15 cellular contexts compared by ENCODE assay signal in genomic region chr1:44103270-44104131, GRCh38. TPM values are rescaled to one million over a fixed set of nuclear protein-coding genes. Genes with fewer than 3 reads are reported as not detected.
DNase-seq lines count a peak whose midpoint lies in the region; ATAC-seq, FAIRE-seq and TF ChIP-seq lines count a peak whose summit lies in the region.
"Had no signal": no experiment of that assay in that cellular context is flagged by ENCODE, and none has a peak within 500 bp of the region (broad histone marks: within the 10 kb centered on the region; RNA-seq: fewer than 3 reads in every experiment).

No MANE protein-coding gene starts in this region.

- peaks cover 4% of the 10 kb centered on the region for H3K23me2 ChIP-seq in H9 (ENCODE audit: insufficient read length, low read depth, low read length, poor library complexity, severe bottlenecking)

- POLR2A ChIA-PET in BJ (lab: Charles Lee): interaction anchor here (0.6 kb wide), 1 partner anchor 31 kb away, joined by 4 read pairs; no protein-coding TSS in a partner anchor
- POLR2A ChIA-PET in HepG2 (lab: Yijun Ruan, JAX): no interaction called here

- H3K14ac ChIP-seq in H9 (ENCODE audit: insufficient read depth, low read length): no peak overlapping the region

- H2BK120ac ChIP-seq in H9 (ENCODE audit: low read depth, low read length, poor library complexity, severe bottlenecking): no peak overlapping the region

- 0 out of 2 replicates have a peak, but pooled peaks cover 2% of the 10 kb centered on the region for H3K27me3 ChIP-seq in BJ (ENCODE audit: control insufficient read depth, insufficient read depth, low read length)
- no peaks in the 10 kb centered on the region for H3K27me3 ChIP-seq in H9 (ENCODE audit: insufficient read depth, low read length)
- peaks cover 1 to 26% of the 10 kb centered on the region in 2 experiments; a peak in 3 of 5 replicates for H3K27me3 ChIP-seq in HepG2 (ENCODE audit: control insufficient read depth in 1 of 2, insufficient read depth in 2 of 2, low read length in 2 of 2)
- H3K27me3 ChIP-seq in psoas muscle (ENCODE audit: insufficient read depth in 3 of 3, low read length in 2 of 3): peaks cover 0 to 16% (median 3%) of the 10 kb centered on the region in 3 donors
- H3K27me3 ChIP-seq: pancreas had no signal

- no peak overlapping the region for H2BK12ac ChIP-seq in H9 (ENCODE audit: insufficient read length, low read depth, low read length)

- H3K36me3 ChIP-seq in BJ (ENCODE audit: control insufficient read depth, insufficient read depth, low read length): no peaks in the 10 kb centered on the region
- H3K36me3 ChIP-seq in HepG2 (replicated peaks in 1 of 2; ENCODE audit: control insufficient read depth in 1 of 2, insufficient read depth in 2 of 2, low read length in 2 of 2): no peaks in the 10 kb centered on the region
- H3K36me3 ChIP-seq in psoas muscle (ENCODE audit: insufficient read depth in 1 of 2, low read depth in 1 of 2): no peaks in the 10 kb centered on the region
- H3K36me3 ChIP-seq: cardiac muscle cell, pancreas, stomach had no signal

- H3K4me2 ChIP-seq in H9 (ENCODE audit: insufficient read depth, insufficient read length, low read length) (no peak overlapping the region), HepG2 (ENCODE audit: low read depth, low read length) (no peak overlapping the region)

- H3K27ac ChIP-seq in H9 (ENCODE audit: insufficient read length, low read depth, low read length) (no peak overlapping the region), HepG2 (ENCODE audit: extremely low read length, insufficient read depth, low read length) (no peak overlapping the region), psoas muscle (no peak overlapping the region)
- H3K27ac ChIP-seq: cardiac muscle cell, pancreas, stomach, VCaP had no signal

- CTCF ChIA-PET in BJ (lab: Yijun Ruan, JAX): interaction anchor here (1.1 to 3.1 kb wide), 5 partner anchors 10 to 492 kb away, joined by 3 to 13 read pairs (median 8); no protein-coding TSS in a partner anchor
- CTCF ChIA-PET in HepG2 (lab: Yijun Ruan, JAX; ENCODE audit: low intra/inter-chr PET ratio, low total read pairs): no interaction called here
- CTCF ChIA-PET in activated naive CD4-positive, alpha-beta T cell treated with anti-CD3 and anti-CD28 coated beads, Interleukin-2, amount 10 ng/mL, durations not matched to agents 7 days and 5 days (lab: Charles Lee): interaction anchor here (0.6 to 1.2 kb wide), 3 partner anchors 14 to 469 kb away, joined by 3 read pairs; no protein-coding TSS in a partner anchor

- H2AK5ac ChIP-seq in H9 (ENCODE audit: insufficient read length, low read length): no peak overlapping the region

- no peak overlapping the region for H3K27ac Mint-ChIP-seq in H9
- H3K27ac Mint-ChIP-seq in activated naive CD4-positive, alpha-beta T cell treated with anti-CD3 and anti-CD28 coated beads, Interleukin-2, amount 10 ng/mL, durations not matched to agents 7 days and 5 days: no peak overlapping the region
- H3K27ac Mint-ChIP-seq: CD4-positive, CD25-positive, alpha-beta regulatory T cell had no signal

- no peak overlapping the region for H2BK20ac ChIP-seq in H9 (ENCODE audit: low read depth, low read length, poor library complexity, severe bottlenecking)

- no peaks in the 10 kb centered on the region for H4K20me1 ChIP-seq in H9 (ENCODE audit: control insufficient read depth, insufficient read depth, insufficient read length)
- H4K20me1 ChIP-seq in HepG2 (ENCODE audit: insufficient read depth, low read length): no peaks in the 10 kb centered on the region

- TF ChIP-seq CTCF in BJ (IDR thresholded peaks at IDR 0.05; ENCODE audit: insufficient read depth, low read depth, low read length) (peak; percentile 42), H9 (conservative IDR thresholded peaks at IDR 0.05) (peak; percentile 72), astrocyte of the spinal cord (IDR thresholded peaks at IDR 0.05; ENCODE audit: low read depth, low read length) (peak; percentile 42), HepG2 (CRISPR knock-in tag; IDR thresholded peaks at IDR 0.05) (peak; percentile 53), psoas muscle (IDR thresholded peaks at IDR 0.05) (no peak), D721Med (IDR thresholded peaks at IDR 0.05; ENCODE audit: insufficient read depth, missing control alignments) (no peak)

- H4K8ac ChIP-seq in H9 (replicated peaks; ENCODE audit: insufficient read length, low read depth, low read length): no peak overlapping the region

- TF ChIP-seq POLR2A in HepG2 (IDR thresholded peaks at IDR 0.05; ENCODE audit: insufficient read depth in 1 of 2, low read depth in 2 of 2, low read length in 2 of 2): no peak

- ATAC-seq in HepG2: no peak
- ATAC-seq in psoas muscle: no peak
- ATAC-seq: left colon, pancreas had no signal

- H3K4me1 ChIP-seq in H9 (ENCODE audit: insufficient read depth, low read length): no peaks in the 10 kb centered on the region
- H3K4me1 ChIP-seq in HepG2 (ENCODE audit: insufficient read depth, low read length): no peaks in the 10 kb centered on the region
- H3K4me1 ChIP-seq in psoas muscle: no peaks in the 10 kb centered on the region
- H3K4me1 ChIP-seq: pancreas, stomach had no signal

- intact Hi-C loops in HepG2 (cut with micrococcal nuclease; ENCODE audit: unreplicated experiment) (no loop called here), psoas muscle (cut with DNase I) (no loop called here)

- H3K9me3 ChIP-seq in H9 (ENCODE audit: control insufficient read depth, low read depth, low read length) (no peaks in the 10 kb centered on the region), HepG2 (ENCODE audit: low read length) (no peaks in the 10 kb centered on the region), psoas muscle (no peaks in the 10 kb centered on the region)
- H3K9me3 ChIP-seq: pancreas, stomach had no signal

- no peak overlapping the region for H2AFZ ChIP-seq in H9 (ENCODE audit: low read length)
- H2AFZ ChIP-seq in HepG2 (ENCODE audit: low read length): no peak overlapping the region

- no peak for DNase-seq in BJ (ENCODE audit: low read depth)
- DNase-seq in H9: peak; percentile 87
- no peak for DNase-seq in astrocyte of the spinal cord (ENCODE audit: low read depth, low spot score)
- DNase-seq in HepG2 (ENCODE audit: low spot score): peak; percentile 12
- DNase-seq in psoas muscle: no peak
- no peak for DNase-seq in activated naive CD4-positive, alpha-beta T cell treated with anti-CD3 and anti-CD28 coated beads, Interleukin-2, amount 10 ng/mL, durations not matched to agents 7 days and 5 days
- DNase-seq in T-helper 2 cell: no peak
- no peak for DNase-seq in D721Med (ENCODE audit: insufficient read length, low spot score)
- DNase-seq: CD4-positive, CD25-positive, alpha-beta regulatory T cell; NCI-H2171; stomach had no signal

- TF ChIP-seq EP300 in HepG2 (IDR thresholded peaks at IDR 0.05; ENCODE audit: low read depth in 2 of 2, low read length in 2 of 2) (no peak), HepG2 (CRISPR knock-in tag; IDR thresholded peaks at IDR 0.05; ENCODE audit: borderline replicate concordance) (no peak)

- H3K9ac ChIP-seq in H9 (ENCODE audit: extremely low read depth, insufficient read length, low read length) (no peak overlapping the region), HepG2 (ENCODE audit: insufficient read depth, low read depth, low read length) (no peak overlapping the region)

- no peak for FAIRE-seq in HepG2 (lab: Jason Lieb, UNC)
- no peak for FAIRE-seq in D721Med (lab: Jason Lieb, UNC)
- FAIRE-seq: pancreas had no signal

- H3K9me3 Mint-ChIP-seq in H9: no peaks in the 10 kb centered on the region
- H3K9me3 Mint-ChIP-seq in activated naive CD4-positive, alpha-beta T cell treated with anti-CD3 and anti-CD28 coated beads, Interleukin-2, amount 10 ng/mL, durations not matched to agents 7 days and 5 days: no peaks in the 10 kb centered on the region

- no peak overlapping the region for H3K4ac ChIP-seq in H9 (ENCODE audit: low read depth, low read length)

- H3K18ac ChIP-seq in H9 (ENCODE audit: insufficient read length, low read depth, low read length): no peak overlapping the region

- H3K4me3 ChIP-seq in BJ (ENCODE audit: low read depth, low read length) (no peak overlapping the region), astrocyte of the spinal cord (ENCODE audit: low read depth, low read length) (no peak overlapping the region), HepG2 (replicated peaks in 1 of 3; ENCODE audit: insufficient read depth in 1 of 3, low read depth in 2 of 3, low read length in 3 of 3) (no peak overlapping the region), psoas muscle (no peak overlapping the region)
- H3K4me3 ChIP-seq: cardiac muscle cell, pancreas, stomach had no signal

- H3K79me2 ChIP-seq in H9 (ENCODE audit: insufficient read depth, low read length): no peaks in the 10 kb centered on the region
- H3K79me2 ChIP-seq in HepG2 (ENCODE audit: insufficient read depth, low read length): no peaks in the 10 kb centered on the region

- H4K5ac ChIP-seq in H9 (ENCODE audit: insufficient read length, low read depth, low read length): no peak overlapping the region

- TF ChIP-seq RAD21 in HepG2 (CRISPR knock-in tag; IDR thresholded peaks at IDR 0.05): no peak

- in situ Hi-C loops in astrocyte of the spinal cord (cut with HindIII; ENCODE audit: low sequenced_read_pairs): no loop called here
- in situ Hi-C loops in HepG2 (cut with HindIII; ENCODE audit: extremely low pct_ligation_motif_present, low pct_unique_long_range_greater_than_20kb): no loop called here

- no peaks in the 10 kb centered on the region for H3K36me3 Mint-ChIP-seq in H9 (ENCODE audit: insufficient read depth in 1 of 3, low read depth in 3 of 3)
- no peaks in the 10 kb centered on the region for H3K36me3 Mint-ChIP-seq in activated naive CD4-positive, alpha-beta T cell treated with anti-CD3 and anti-CD28 coated beads, Interleukin-2, amount 10 ng/mL, durations not matched to agents 7 days and 5 days
- H3K36me3 Mint-ChIP-seq: CD4-positive, CD25-positive, alpha-beta regulatory T cell had no signal

- H3K4me1 Mint-ChIP-seq in H9: peaks cover 15 to 17% of the 10 kb centered on the region in 2 experiments
- no peaks in the 10 kb centered on the region for H3K4me1 Mint-ChIP-seq in activated naive CD4-positive, alpha-beta T cell treated with anti-CD3 and anti-CD28 coated beads, Interleukin-2, amount 10 ng/mL, durations not matched to agents 7 days and 5 days
- H3K4me1 Mint-ChIP-seq: CD4-positive, CD25-positive, alpha-beta regulatory T cell had no signal

- H3K27me3 Mint-ChIP-seq in H9 (ENCODE audit: low read depth): peaks cover 12% of the 10 kb centered on the region
- H3K27me3 Mint-ChIP-seq in activated naive CD4-positive, alpha-beta T cell treated with anti-CD3 and anti-CD28 coated beads, Interleukin-2, amount 10 ng/mL, durations not matched to agents 7 days and 5 days: peaks cover 35% of the 10 kb centered on the region

- no TSS peak for BruUV-seq in HepG2 (replicated peaks; lab: Mats Ljungman, UMichigan)

- H4K91ac ChIP-seq in H9 (ENCODE audit: insufficient read length, low read depth, low read length): no peak overlapping the region

- no peak overlapping the region for H2BK5ac ChIP-seq in H9 (ENCODE audit: insufficient read length, low read length)

- H3T11ph ChIP-seq in H9 (ENCODE audit: low read length): no peak overlapping the region

- no peak overlapping the region for H3K23ac ChIP-seq in H9 (ENCODE audit: insufficient read length, low read depth, low read length)

- no peak overlapping the region for H3K56ac ChIP-seq in H9 (ENCODE audit: insufficient read length, low read depth, low read length)

- H3K79me1 ChIP-seq in H9 (ENCODE audit: insufficient read depth, low read depth, low read length, poor library complexity, severe bottlenecking): no peaks in the 10 kb centered on the region

- no CpG with 5 or more reads among the region's 46 CpGs for WGBS in H9 (ENCODE audit: extremely low coverage, insufficient read length, low lambda C conversion rate)
- WGBS in HepG2 (ENCODE audit: low lambda C conversion rate): 57% methylated on average over 23 of the region's 46 CpGs
- 48 to 62% (median 61%) methylated on average over 42 to 46 of the region's 46 CpGs for WGBS in psoas muscle, 3 donors

- H2BK15ac ChIP-seq in H9 (ENCODE audit: low read depth, low read length): no peak overlapping the region

- no peak overlapping the region for H3K4me3 Mint-ChIP-seq in H9
- H3K4me3 Mint-ChIP-seq in activated naive CD4-positive, alpha-beta T cell treated with anti-CD3 and anti-CD28 coated beads, Interleukin-2, amount 10 ng/mL, durations not matched to agents 7 days and 5 days: no peak overlapping the region

RNA-seq across cellular contexts. Expression of gene KLF17, which starts 15.1 kb away (rescaled TPM):
- polyA plus RNA-seq in BJ (2011; rRNA removed) (0.06 and 0.16 TPM in 2 replicates), HepG2 (2011; rRNA removed) (not detected in 2 replicates), psoas muscle (not detected)
- 0.10 and 0.24 TPM in 2 replicates for polyA minus RNA-seq in BJ (2011; rRNA and poly(A)+ RNA removed)
- total RNA-seq in H9 (2021) (0.09 TPM in 2 replicates), HepG2 (2016; rRNA removed; fragmentation: Illumina TruSeq; extraction: Trizol) (not detected in 2 replicates), psoas muscle (not detected)
- total RNA-seq in HepG2 (2016; cell fraction: cytosol; rRNA removed; fragmentation: Illumina TruSeq; extraction: Trizol; ENCODE audit: low read depth): not detected in 2 replicates
- total RNA-seq in HepG2 (2016; cell fraction: insoluble cytoplasmic fraction; rRNA removed; fragmentation: Illumina TruSeq; extraction: Trizol): not detected in 2 replicates
- not detected in 2 replicates for total RNA-seq in HepG2 (2016; cell fraction: membrane; rRNA removed; fragmentation: Illumina TruSeq; extraction: Trizol)
- total RNA-seq in HepG2 (2016; cell fraction: nucleus; rRNA removed; fragmentation: Illumina TruSeq; extraction: Trizol): not detected in 2 replicates
- polyA plus RNA-seq in HepG2 (2011; cell fraction: cytosol; rRNA removed): not detected in 2 replicates
- not detected in 2 replicates for polyA plus RNA-seq in HepG2 (2011; cell fraction: nucleus; rRNA removed)
- not detected in 2 replicates for polyA plus RNA-seq in HepG2 (2012)
- polyA plus RNA-seq in HepG2 (2016; cell fraction: cytosol; fragmentation: Illumina TruSeq; extraction: Trizol; ENCODE audit: low read depth): not detected in 2 replicates
- not detected in 2 replicates for polyA plus RNA-seq in HepG2 (2016; cell fraction: insoluble cytoplasmic fraction; fragmentation: Illumina TruSeq; extraction: Trizol; ENCODE audit: low read depth)
- polyA plus RNA-seq in HepG2 (2016; cell fraction: membrane; fragmentation: Illumina TruSeq; extraction: Trizol; ENCODE audit: low read depth): not detected in 2 replicates
- polyA plus RNA-seq in HepG2 (2016; cell fraction: nucleus; fragmentation: Illumina TruSeq; extraction: Trizol; ENCODE audit: insufficient read depth, low read depth): not detected in 2 replicates
- polyA minus RNA-seq in HepG2 (2011; rRNA and poly(A)+ RNA removed; ENCODE audit: low replicate concordance): 0.96 TPM in 1 of 2 replicates, not detected in the other
- polyA minus RNA-seq in HepG2 (2011; cell fraction: cytosol; rRNA and poly(A)+ RNA removed): not detected in 2 replicates
- polyA minus RNA-seq in HepG2 (2011; cell fraction: nucleus; rRNA and poly(A)+ RNA removed): not detected in 2 replicates
- total RNA-seq: cardiac muscle cell; CD4-positive, CD25-positive, alpha-beta regulatory T cell; stomach had no signal
- polyA plus RNA-seq: cardiac muscle cell; CD4-positive, CD25-positive, alpha-beta regulatory T cell; pancreas had no signal

RNA-seq across cellular contexts. Expression of gene KLF18, which starts 37.9 kb away (rescaled TPM):
- polyA plus RNA-seq in BJ (2011; rRNA removed): not detected in 2 replicates
- not detected in 2 replicates for polyA minus RNA-seq in BJ (2011; rRNA and poly(A)+ RNA removed)
- total RNA-seq in H9 (2021): 0.07 and 0.18 TPM in 2 replicates
- not detected in 2 replicates for total RNA-seq in HepG2 (2016; rRNA removed; fragmentation: Illumina TruSeq; extraction: Trizol)
- not detected in 2 replicates for total RNA-seq in HepG2 (2016; cell fraction: cytosol; rRNA removed; fragmentation: Illumina TruSeq; extraction: Trizol; ENCODE audit: low read depth)
- total RNA-seq in HepG2 (2016; cell fraction: insoluble cytoplasmic fraction; rRNA removed; fragmentation: Illumina TruSeq; extraction: Trizol): not detected in 2 replicates
- total RNA-seq in HepG2 (2016; cell fraction: membrane; rRNA removed; fragmentation: Illumina TruSeq; extraction: Trizol): not detected in 2 replicates
- total RNA-seq in HepG2 (2016; cell fraction: nucleus; rRNA removed; fragmentation: Illumina TruSeq; extraction: Trizol): not detected in 2 replicates
- polyA plus RNA-seq in HepG2 (2011; rRNA removed): not detected in 2 replicates
- polyA plus RNA-seq in HepG2 (2011; cell fraction: cytosol; rRNA removed): not detected in 2 replicates
- polyA plus RNA-seq in HepG2 (2011; cell fraction: nucleus; rRNA removed): not detected in 2 replicates
- not detected in 2 replicates for polyA plus RNA-seq in HepG2 (2012)
- not detected in 2 replicates for polyA plus RNA-seq in HepG2 (2016; cell fraction: cytosol; fragmentation: Illumina TruSeq; extraction: Trizol; ENCODE audit: low read depth)
- not detected in 2 replicates for polyA plus RNA-seq in HepG2 (2016; cell fraction: insoluble cytoplasmic fraction; fragmentation: Illumina TruSeq; extraction: Trizol; ENCODE audit: low read depth)
- polyA plus RNA-seq in HepG2 (2016; cell fraction: membrane; fragmentation: Illumina TruSeq; extraction: Trizol; ENCODE audit: low read depth): not detected in 2 replicates
- polyA plus RNA-seq in HepG2 (2016; cell fraction: nucleus; fragmentation: Illumina TruSeq; extraction: Trizol; ENCODE audit: insufficient read depth, low read depth): not detected in 2 replicates
- 0.19 TPM in 1 of 2 replicates, not detected in the other for polyA minus RNA-seq in HepG2 (2011; rRNA and poly(A)+ RNA removed; ENCODE audit: low replicate concordance)
- not detected in 2 replicates for polyA minus RNA-seq in HepG2 (2011; cell fraction: cytosol; rRNA and poly(A)+ RNA removed)
- not detected in 2 replicates for polyA minus RNA-seq in HepG2 (2011; cell fraction: nucleus; rRNA and poly(A)+ RNA removed)
- not detected for total RNA-seq in psoas muscle
- polyA plus RNA-seq in psoas muscle: not detected
- total RNA-seq: cardiac muscle cell; CD4-positive, CD25-positive, alpha-beta regulatory T cell; left colon; pancreas; stomach had no signal
- polyA plus RNA-seq: cardiac muscle cell; CD4-positive, CD25-positive, alpha-beta regulatory T cell; pancreas; stomach had no signal

Comparison
In these comparisons a context has a peak if more than half of its experiments do, and no peak if none do; other contexts are left out.
1. DNase-seq: peak in H9 (single experiment) and HepG2 (single experiment); none in BJ (single experiment), astrocyte of the spinal cord (single experiment), psoas muscle (0 of 2), activated naive CD4-positive, alpha-beta T cell treated with anti-CD3 and anti-CD28 coated beads, Interleukin-2, amount 10 ng/mL, durations not matched to agents 7 days and 5 days (single experiment), T-helper 2 cell (0 of 5) and D721Med (single experiment).
2. CTCF ChIP-seq: peak in BJ (single experiment), H9 (single experiment), astrocyte of the spinal cord (single experiment) and HepG2 (single experiment); none in psoas muscle (single experiment) and D721Med (single experiment).